Comparison of ENCODE assay signal across 24 cellular contexts in genomic region chr18:39846277-39846676, GRCh38.
DNase-seq lines count a peak whose midpoint lies in the region; ATAC-seq and TF ChIP-seq lines count a peak whose summit lies in the region.
"Had no signal": no experiment of that assay in that cellular context is flagged by ENCODE, and none has a peak within 500 bp of the region (broad histone marks: within the 10 kb centered on the region; RNA-seq: fewer than 3 reads in every experiment).

No MANE protein-coding gene starts in this region.

- H3K9me2 ChIP-seq in neural cell (ENCODE audit: insufficient read depth, low read length) (no peaks in the 10 kb centered on the region), PC-9 (ENCODE audit: insufficient read depth) (no peaks in the 10 kb centered on the region)

- H3K36me3 ChIP-seq in neural cell (ENCODE audit: insufficient read depth, low read length) (no peaks in the 10 kb centered on the region), brain microvascular endothelial cell (replicated peaks) (no peaks in the 10 kb centered on the region), PC-9 (ENCODE audit: low read depth) (no peaks in the 10 kb centered on the region)
- H3K36me3 ChIP-seq: gastrocnemius medialis, stomach, tibial nerve had no signal

- no peak overlapping the region for H3K4me2 ChIP-seq in neural cell (ENCODE audit: low read length)
- no peak overlapping the region for H3K4me2 ChIP-seq in PC-9
- H3K4me2 ChIP-seq: KMS-11 had no signal

- no peak for TF ChIP-seq RAD21 in neural cell (conservative IDR thresholded peaks at IDR 0.05)

- TF ChIP-seq CTCF in AG04450 (IDR thresholded peaks at IDR 0.05; ENCODE audit: low read depth, low read length) (no peak), neural cell (IDR thresholded peaks at IDR 0.05; ENCODE audit: poor library complexity, severe bottlenecking) (no peak), brain microvascular endothelial cell (IDR thresholded peaks at IDR 0.05; ENCODE audit: low read depth, low read length, missing control alignments) (no peak), PC-9 (conservative IDR thresholded peaks at IDR 0.05) (no peak)

- DNase-seq in AG04450 (ENCODE audit: low read depth, low spot score) = peak; percentile 21
- peak; percentile 24 for DNase-seq in fibroblast of gingiva (ENCODE audit: low read depth)
- peak; percentile 67 for DNase-seq in left ventricle myocardium superior
- DNase-seq in brain microvascular endothelial cell = no peak
- no peak for DNase-seq in PC-9
- DNase-seq: 8988T; activated CD4-positive, alpha-beta T cell treated with anti-CD3 and anti-CD28 coated beads, Interleukin-2, amount 50 U/mL, for 48 hours; activated effector memory CD4-positive, alpha-beta T cell treated with anti-CD3 and anti-CD28 coated beads, Interleukin-2, amount 50 U/mL, for 16 hours; activated naive CD8-positive, alpha-beta T cell treated with anti-CD3 and anti-CD28 coated beads, Interleukin-2, amount 10 ng/mL, durations not matched to agents 7 days and 5 days; DMS79; effector CD4-positive, alpha-beta T cell; gastrocnemius medialis; kidney glomerular epithelial cell; natural killer cell; NCI-H1436; NCI-H510A; stomach had no signal

- 0 out of 2 replicates have a peak, but pooled peaks cover under 1% of the 10 kb centered on the region for H3K4me1 ChIP-seq in PC-9 (replicated peaks; ENCODE audit: insufficient read depth)
- H3K4me1 ChIP-seq: gastrocnemius medialis had no signal

- no TSS peak for BruUV-seq in PC-9 (replicated peaks; lab: Mats Ljungman, UMichigan)

- H3K27me3 ChIP-seq in AG04450 (ENCODE audit: control insufficient read depth, insufficient read depth, low read length) (no peaks in the 10 kb centered on the region), neural cell (ENCODE audit: insufficient read depth, low read depth, low read length) (no peaks in the 10 kb centered on the region), brain microvascular endothelial cell (replicated peaks) (no peaks in the 10 kb centered on the region), PC-9 (ENCODE audit: insufficient read depth, low read depth) (no peaks in the 10 kb centered on the region)
- H3K27me3 ChIP-seq: tibial nerve had no signal

- H3K9ac ChIP-seq in neural cell (ENCODE audit: low read length) = no peak overlapping the region
- H3K9ac ChIP-seq: KMS-11 had no signal

- H3K27ac ChIP-seq in AG04450 (ENCODE audit: low read depth, low read length) = no peak overlapping the region
- peak overlapping the region; percentile 10 for H3K27ac ChIP-seq in neural cell (ENCODE audit: low read length)
- H3K27ac ChIP-seq in brain microvascular endothelial cell = no peak overlapping the region
- H3K27ac ChIP-seq in PC-9 = no peak overlapping the region
- H3K27ac ChIP-seq: epithelial cell of prostate, gastrocnemius medialis, KMS-11, stomach, tibial nerve had no signal

- no peaks in the 10 kb centered on the region for H3K79me2 ChIP-seq in neural cell (replicated peaks; ENCODE audit: insufficient read depth, low read length)
- no peaks in the 10 kb centered on the region for H3K79me2 ChIP-seq in PC-9 (ENCODE audit: low read depth)

- H3K9me3 ChIP-seq in AG04450 (ENCODE audit: control insufficient read depth, insufficient read depth, low read length) = peaks cover 2% of the 10 kb centered on the region; the same call in 1 of the 2 replicates
- H3K9me3 ChIP-seq in neural cell (ENCODE audit: low read length) = no peaks in the 10 kb centered on the region
- H3K9me3 ChIP-seq in PC-9 (ENCODE audit: insufficient read depth, low read depth) = no peaks in the 10 kb centered on the region
- H3K9me3 ChIP-seq: gastrocnemius medialis, stomach, tibial nerve had no signal

- CTCF ChIA-PET in AG04450 (lab: Charles Lee) = no interaction called here
- CTCF ChIA-PET in PC-9 (lab: Charles Lee) = no interaction called here

- H3F3A ChIP-seq in neural cell (ENCODE audit: insufficient read depth, low read length, poor library complexity, severe bottlenecking) = no peaks in the 10 kb centered on the region
- no peaks in the 10 kb centered on the region for H3F3A ChIP-seq in PC-9 (ENCODE audit: insufficient read depth, low read depth)

- in situ Hi-C loops in brain microvascular endothelial cell (cut with HindIII; ENCODE audit: low pct_ligation_motif_present, low sequenced_read_pairs) = no loop called here

- peak; percentile 95 for ATAC-seq in left ventricle myocardium superior
- no peak for ATAC-seq in HG03460 (IDR thresholded peaks at IDR 0.05; ENCODE audit: unreplicated experiment)
- ATAC-seq in HG03521 (IDR thresholded peaks at IDR 0.05; ENCODE audit: unreplicated experiment) = no peak
- ATAC-seq: gastrocnemius medialis, natural killer cell, Panc1 had no signal

- H2AFZ ChIP-seq in neural cell (ENCODE audit: low read depth, low read length) (no peak overlapping the region), PC-9 (no peak overlapping the region)

- intact Hi-C loops in left ventricle myocardium superior (cut with micrococcal nuclease) (no loop called here), PC-9 (cut with micrococcal nuclease; ENCODE audit: unreplicated experiment) (no loop called here)

- H4K20me1 ChIP-seq in neural cell (ENCODE audit: insufficient read depth) = no peaks in the 10 kb centered on the region
- no peaks in the 10 kb centered on the region for H4K20me1 ChIP-seq in PC-9 (ENCODE audit: insufficient read depth)

- H3K4me3 ChIP-seq in AG04450 (ENCODE audit: low read depth, low read length) (no peak overlapping the region), neural cell (ENCODE audit: low read length) (no peak overlapping the region), brain microvascular endothelial cell (ENCODE audit: low read depth, low read length) (no peak overlapping the region), PC-9 (no peak overlapping the region)
- H3K4me3 ChIP-seq: gastrocnemius medialis, stomach, tibial nerve had no signal

- peak; percentile 24 for TF ChIP-seq EP300 in neural cell (conservative IDR thresholded peaks at IDR 0.05; ENCODE audit: poor library complexity, severe bottlenecking)

- POLR2A ChIA-PET in AG04450 (lab: Yijun Ruan, JAX) = no interaction called here
- POLR2A ChIA-PET in PC-9 (lab: Charles Lee; ENCODE audit: unreplicated experiment) = no interaction called here

TF ChIP-seq in neural cell, 6 proteins besides CTCF, POLR2A, EP300 and RAD21:
- no peak for TF ChIP-seq EZH2 (IDR thresholded peaks at IDR 0.05; ENCODE audit: borderline replicate concordance, insufficient read depth, low read length, poor library complexity, severe bottlenecking)
- TF ChIP-seq SMC3 (conservative IDR thresholded peaks at IDR 0.05; ENCODE audit: poor library complexity) = no peak
- TF ChIP-seq, protein P1, sequence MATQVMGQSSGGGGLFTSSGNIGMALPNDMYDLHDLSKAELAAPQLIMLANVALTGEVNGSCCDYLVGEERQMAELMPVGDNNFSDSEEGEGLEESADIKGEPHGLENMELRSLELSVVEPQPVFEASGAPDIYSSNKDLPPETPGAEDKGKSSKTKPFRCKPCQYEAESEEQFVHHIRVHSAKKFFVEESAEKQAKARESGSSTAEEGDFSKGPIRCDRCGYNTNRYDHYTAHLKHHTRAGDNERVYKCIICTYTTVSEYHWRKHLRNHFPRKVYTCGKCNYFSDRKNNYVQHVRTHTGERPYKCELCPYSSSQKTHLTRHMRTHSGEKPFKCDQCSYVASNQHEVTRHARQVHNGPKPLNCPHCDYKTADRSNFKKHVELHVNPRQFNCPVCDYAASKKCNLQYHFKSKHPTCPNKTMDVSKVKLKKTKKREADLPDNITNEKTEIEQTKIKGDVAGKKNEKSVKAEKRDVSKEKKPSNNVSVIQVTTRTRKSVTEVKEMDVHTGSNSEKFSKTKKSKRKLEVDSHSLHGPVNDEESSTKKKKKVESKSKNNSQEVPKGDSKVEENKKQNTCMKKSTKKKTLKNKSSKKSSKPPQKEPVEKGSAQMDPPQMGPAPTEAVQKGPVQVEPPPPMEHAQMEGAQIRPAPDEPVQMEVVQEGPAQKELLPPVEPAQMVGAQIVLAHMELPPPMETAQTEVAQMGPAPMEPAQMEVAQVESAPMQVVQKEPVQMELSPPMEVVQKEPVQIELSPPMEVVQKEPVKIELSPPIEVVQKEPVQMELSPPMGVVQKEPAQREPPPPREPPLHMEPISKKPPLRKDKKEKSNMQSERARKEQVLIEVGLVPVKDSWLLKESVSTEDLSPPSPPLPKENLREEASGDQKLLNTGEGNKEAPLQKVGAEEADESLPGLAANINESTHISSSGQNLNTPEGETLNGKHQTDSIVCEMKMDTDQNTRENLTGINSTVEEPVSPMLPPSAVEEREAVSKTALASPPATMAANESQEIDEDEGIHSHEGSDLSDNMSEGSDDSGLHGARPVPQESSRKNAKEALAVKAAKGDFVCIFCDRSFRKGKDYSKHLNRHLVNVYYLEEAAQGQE (IDR thresholded peaks at IDR 0.05; ENCODE audit: borderline replicate concordance) = no peak
- TF ChIP-seq TAF1 (IDR thresholded peaks at IDR 0.05; ENCODE audit: low read depth) = no peak
- no peak for TF ChIP-seq POLR2AphosphoS5 (IDR thresholded peaks at IDR 0.05)
- no peak for TF ChIP-seq MXI1 (conservative IDR thresholded peaks at IDR 0.05; ENCODE audit: poor library complexity, severe bottlenecking)

Comparison
In these comparisons a context has a peak if more than half of its experiments do, and no peak if none do; other contexts are left out.
1. DNase-seq: peak in AG04450 (single experiment), fibroblast of gingiva (single experiment) and left ventricle myocardium superior (single experiment); none in brain microvascular endothelial cell (single experiment) and PC-9 (0 of 2).